24 cellular contexts compared by ENCODE assay signal in genomic region chr7:15916666-15917388, GRCh38.
DNase-seq lines count a peak whose midpoint lies in the region; ATAC-seq and TF ChIP-seq lines count a peak whose summit lies in the region.
"Had no signal": no experiment of that assay in that cellular context is flagged by ENCODE, and none has a peak within 500 bp of the region (broad histone marks: within the 10 kb centered on the region; RNA-seq: fewer than 3 reads in every experiment).

No MANE protein-coding gene starts in this region.

- H3K9me1 ChIP-seq in IMR-90 (ENCODE audit: insufficient read depth, low read length) = no peaks in the 10 kb centered on the region

- peak overlapping the region in 1 of 2 experiments; percentile 60 for H2BK12ac ChIP-seq in mesenchymal stem cell (ENCODE audit: low read length in 2 of 2)

- H2AK5ac ChIP-seq in IMR-90 (ENCODE audit: low read depth, low read length) = peak overlapping the region; percentile 24; the same call in 1 of the 2 replicates
- peak overlapping the region; percentile 52 for H2AK5ac ChIP-seq in mesenchymal stem cell (ENCODE audit: low read length, severe bottlenecking)

- in situ Hi-C loops in IMR-90 (cut with MboI; ENCODE audit: low sequenced_read_pairs) = no loop called here

- no peaks in the 10 kb centered on the region for H4K20me1 ChIP-seq in IMR-90 (ENCODE audit: insufficient read depth, low read length)

- H3K4ac ChIP-seq in IMR-90 (ENCODE audit: low read depth, low read length) (peak overlapping the region; percentile 17; the same call in 1 of the 2 replicates), mesenchymal stem cell (ENCODE audit: low read depth in 1 of 2, low read length in 2 of 2) (peak overlapping the region in 1 of 2 experiments; percentile 7)

- H3K4me2 ChIP-seq in IMR-90 (ENCODE audit: low read depth, low read length) = peak overlapping the region; percentile 78
- H3K4me2 ChIP-seq in mesenchymal stem cell (ENCODE audit: low read length, poor library complexity, severe bottlenecking) = peak overlapping the region; percentile 16

- POLR2A ChIA-PET in IMR-90 (lab: Charles Lee; ENCODE audit: unreplicated experiment) = no interaction called here

- BruUV-seq in IMR-90 (replicated peaks; lab: Mats Ljungman, UMichigan) = no TSS peak

- dilution Hi-C loops in IMR-90 (cut with HindIII; ENCODE audit: low sequenced_read_pairs, unreplicated experiment) = no loop called here

- WGBS in IMR-90 (ENCODE audit: extremely low coverage in 2 of 2, insufficient read length in 1 of 2), 2 experiments = 20% methylated on average over 1 of the region's 5 CpGs; no CpG with 5 or more reads in 1 of the 2 experiments
- WGBS in mesenchymal stem cell = 81% methylated on average over 3 of the region's 5 CpGs

- H3K18ac ChIP-seq in IMR-90 (ENCODE audit: low read depth, low read length) (peak overlapping the region; percentile 84), mesenchymal stem cell (ENCODE audit: low read depth in 1 of 2, low read length in 2 of 2) (no peak overlapping the region)

- H4K8ac ChIP-seq in IMR-90 (ENCODE audit: low read depth in 2 of 2, low read length in 2 of 2) (peak overlapping the region; percentile 32 to 38; a peak in 2 of 4 replicates), mesenchymal stem cell (ENCODE audit: low read length) (no peak overlapping the region)

- H3K4me3 ChIP-seq in ACC112 (ENCODE audit: low read depth, low read length) (peak overlapping the region; percentile 69), IMR-90 (ENCODE audit: insufficient read depth, low read depth, low read length) (no peak overlapping the region; the same call in 1 of the 2 replicates), mesenchymal stem cell (ENCODE audit: insufficient read depth in 1 of 2, low read depth in 1 of 2, low read length in 2 of 2) (peak overlapping the region in 1 of 2 experiments; percentile 61)
- H3K4me3 ChIP-seq: MG63, spleen, upper lobe of left lung had no signal

- H3K79me1 ChIP-seq in IMR-90 (ENCODE audit: low read depth in 1 of 2, low read length in 2 of 2) (no peaks in the 10 kb centered on the region), mesenchymal stem cell (replicated peaks; ENCODE audit: low read length, poor library complexity, severe bottlenecking) (no peaks in the 10 kb centered on the region)

- peak overlapping the region; percentile 70 for H2BK20ac ChIP-seq in IMR-90 (ENCODE audit: low read depth, low read length)

- H4K91ac ChIP-seq in IMR-90 (ENCODE audit: insufficient read depth, low read depth, low read length) = 0 out of 2 replicates have a peak overlapping the region, but pooled peaks have one; percentile 13
- no peak overlapping the region for H4K91ac ChIP-seq in mesenchymal stem cell (ENCODE audit: low read length)

- no peaks in the 10 kb centered on the region for H3K9me3 Mint-ChIP-seq in chondrocyte (ENCODE audit: low read depth)
- peaks cover 3% of the 10 kb centered on the region for H3K9me3 Mint-ChIP-seq in stimulated activated memory B cell treated with anti-CD40 and anti-IgM and Interleukin-4, amounts not matched to agents 10 μg/mL and 1 μg/mL and 100 μg/mL, for 72 hours
- H3K9me3 Mint-ChIP-seq: brain had no signal

- TF ChIP-seq POLR2A in IMR-90 (IDR thresholded peaks at IDR 0.05; ENCODE audit: low read depth, low read length) = no peak

- CTCF ChIA-PET in IMR-90 (lab: Yijun Ruan, JAX) = interaction anchor here (1.2 kb wide), 1 partner anchor 10 kb away, joined by 3 read pairs; no protein-coding TSS in a partner anchor

- H3K9ac ChIP-seq in IMR-90 (ENCODE audit: low read depth, low read length) (peak overlapping the region; percentile 50; the same call in 1 of the 2 replicates), mesenchymal stem cell (ENCODE audit: low read length) (peak overlapping the region; percentile 53)
- H3K9ac ChIP-seq: parathyroid adenoma had no signal

- H3K36me3 ChIP-seq in ACC112 (ENCODE audit: insufficient read depth, low read length) (0 out of 2 replicates have a peak, but pooled peaks cover 2% of the 10 kb centered on the region), IMR-90 (ENCODE audit: control insufficient read depth, insufficient read depth, low read length) (no peaks in the 10 kb centered on the region), mesenchymal stem cell (ENCODE audit: control insufficient read depth in 1 of 2, insufficient read depth in 2 of 2, low read depth in 1 of 2, low read length in 2 of 2) (no peaks in the 10 kb centered on the region)
- H3K36me3 ChIP-seq: MG63, spleen, upper lobe of left lung had no signal

- TF ChIP-seq CTCF in IMR-90 (conservative IDR thresholded peaks at IDR 0.05; ENCODE audit: low read depth, low read length) (no peak), chondrocyte (IDR thresholded peaks at IDR 0.05) (no peak)

- peak; percentile 28; the same call in 1 of the 2 replicates for ATAC-seq in IMR-90 (ENCODE audit: low read depth)
- ATAC-seq in stimulated activated memory B cell treated with anti-CD40 and anti-IgM and Interleukin-4, amounts not matched to agents 10 μg/mL and 1 μg/mL and 100 μg/mL, for 72 hours = no peak
- no peak for ATAC-seq in GM21786 (IDR thresholded peaks at IDR 0.05; ENCODE audit: unreplicated experiment)
- ATAC-seq: foreskin keratinocyte, left ventricle myocardium superior had no signal

- no peaks in the 10 kb centered on the region for H3K27me3 Mint-ChIP-seq in chondrocyte (ENCODE audit: low read depth)
- no peaks in the 10 kb centered on the region for H3K27me3 Mint-ChIP-seq in stimulated activated memory B cell treated with anti-CD40 and anti-IgM and Interleukin-4, amounts not matched to agents 10 μg/mL and 1 μg/mL and 100 μg/mL, for 72 hours
- H3K27me3 Mint-ChIP-seq: brain; CD8-positive, alpha-beta memory T cell had no signal

- H2BK5ac ChIP-seq in IMR-90 (ENCODE audit: low read depth, low read length, poor library complexity, severe bottlenecking) = peak overlapping the region; percentile 85
- no peak overlapping the region for H2BK5ac ChIP-seq in mesenchymal stem cell (ENCODE audit: low read depth, low read length, poor library complexity, severe bottlenecking)

- peaks cover 18% of the 10 kb centered on the region for H3K4me1 ChIP-seq in ACC112 (ENCODE audit: control insufficient read depth, insufficient read depth, low read length, unreplicated experiment)
- H3K4me1 ChIP-seq in IMR-90 (ENCODE audit: control insufficient read depth, insufficient read depth, low read length) = peaks cover 9% of the 10 kb centered on the region
- H3K4me1 ChIP-seq in mesenchymal stem cell (ENCODE audit: control insufficient read depth, insufficient read depth, low read depth, low read length) = no peaks in the 10 kb centered on the region
- H3K4me1 ChIP-seq: foreskin keratinocyte, parathyroid adenoma, spleen, upper lobe of left lung had no signal

- H3K23ac ChIP-seq in IMR-90 (ENCODE audit: low read depth, low read length) = peak overlapping the region; percentile 16; the same call in 1 of the 2 replicates
- no peak overlapping the region for H3K23ac ChIP-seq in mesenchymal stem cell (ENCODE audit: low read length in 2 of 2)

- H3K4me1 Mint-ChIP-seq in chondrocyte (ENCODE audit: low read depth) = peaks cover 29% of the 10 kb centered on the region
- no peaks in the 10 kb centered on the region for H3K4me1 Mint-ChIP-seq in stimulated activated memory B cell treated with anti-CD40 and anti-IgM and Interleukin-4, amounts not matched to agents 10 μg/mL and 1 μg/mL and 100 μg/mL, for 72 hours
- H3K4me1 Mint-ChIP-seq: CD8-positive, alpha-beta memory T cell had no signal

- H3K27me3 ChIP-seq in ACC112 (ENCODE audit: insufficient read depth, low read length) (no peaks in the 10 kb centered on the region), IMR-90 (ENCODE audit: control insufficient read depth, insufficient read depth, low read length) (no peaks in the 10 kb centered on the region), mesenchymal stem cell (ENCODE audit: control insufficient read depth in 1 of 2, insufficient read depth in 1 of 2, low read length in 2 of 2) (no peaks in the 10 kb centered on the region)
- H3K27me3 ChIP-seq: foreskin keratinocyte, MG63, spleen, upper lobe of left lung had no signal

- H3K27ac Mint-ChIP-seq in chondrocyte (ENCODE audit: unreplicated experiment) = peak overlapping the region; percentile 84
- no peak overlapping the region for H3K27ac Mint-ChIP-seq in stimulated activated memory B cell treated with anti-CD40 and anti-IgM and Interleukin-4, amounts not matched to agents 10 μg/mL and 1 μg/mL and 100 μg/mL, for 72 hours
- H3K27ac Mint-ChIP-seq: CD8-positive, alpha-beta memory T cell had no signal

- H3K14ac ChIP-seq in IMR-90 (replicated peaks; ENCODE audit: low read depth, low read length) (no peak overlapping the region), mesenchymal stem cell (ENCODE audit: low read length in 2 of 2) (no peak overlapping the region)

- DNase-seq in IMR-90 = peak; percentile 39
- DNase-seq in chondrocyte (ENCODE audit: low spot score) = no peak
- peak; percentile 69 for DNase-seq in mesenchymal stem cell
- no peak for DNase-seq in central memory CD4-positive, alpha-beta T cell
- DNase-seq in NCI-H1092 treated with DMSO at 0.1 percent for 48 hours (lab: John Stamatoyannopoulos, UW) = no peak
- DNase-seq: ACHN; activated CD4-positive, alpha-beta T cell treated with anti-CD3 and anti-CD28 coated beads, Interleukin-2, amount 50 U/mL, for 48 hours; activated naive CD4-positive, alpha-beta T cell treated with Interleukin-2 at 50 U/mL for 16 hours; CD8-positive, alpha-beta memory T cell; effector CD8-positive, alpha-beta T cell; foreskin keratinocyte; left ventricle myocardium superior; MG63; NCI-H187; NK-92 treated with Interleukin-12 subunit alpha and Interleukin-12 subunit beta, amount 100 ng/mL, for 24 hours; spleen; SW 1271; upper lobe of left lung had no signal

- H2BK120ac ChIP-seq in IMR-90 (ENCODE audit: low read depth, low read length) = peak overlapping the region; percentile 61
- no peak overlapping the region for H2BK120ac ChIP-seq in mesenchymal stem cell (ENCODE audit: low read depth, low read length)

- H3K9me3 ChIP-seq in IMR-90 (ENCODE audit: control insufficient read depth, insufficient read depth, low read length) = no peaks in the 10 kb centered on the region
- H3K9me3 ChIP-seq in mesenchymal stem cell (ENCODE audit: control insufficient read depth, low read length) = no peaks in the 10 kb centered on the region
- H3K9me3 ChIP-seq: MG63, spleen, upper lobe of left lung had no signal

- H3K56ac ChIP-seq in IMR-90 (ENCODE audit: extremely low read depth, insufficient read depth, low read length) = peak overlapping the region; percentile 23; the same call in 1 of the 2 replicates

- no peak overlapping the region for H3K4me3 Mint-ChIP-seq in chondrocyte (ENCODE audit: unreplicated experiment)
- no peak overlapping the region for H3K4me3 Mint-ChIP-seq in stimulated activated memory B cell treated with anti-CD40 and anti-IgM and Interleukin-4, amounts not matched to agents 10 μg/mL and 1 μg/mL and 100 μg/mL, for 72 hours
- H3K4me3 Mint-ChIP-seq: brain; CD8-positive, alpha-beta memory T cell had no signal

- H3K36me3 Mint-ChIP-seq in chondrocyte (ENCODE audit: low read depth) = no peaks in the 10 kb centered on the region
- H3K36me3 Mint-ChIP-seq in stimulated activated memory B cell treated with anti-CD40 and anti-IgM and Interleukin-4, amounts not matched to agents 10 μg/mL and 1 μg/mL and 100 μg/mL, for 72 hours = no peaks in the 10 kb centered on the region
- H3K36me3 Mint-ChIP-seq: brain; CD8-positive, alpha-beta memory T cell had no signal

- peak overlapping the region; percentile 63; the same call in 2 of the 3 replicates for H2BK15ac ChIP-seq in IMR-90 (ENCODE audit: low read depth, low read length)
- no peak overlapping the region for H2BK15ac ChIP-seq in mesenchymal stem cell (ENCODE audit: low read depth, poor library complexity, severe bottlenecking)

- intact Hi-C loops in IMR-90 (cut with micrococcal nuclease) = no loop called here

- peak overlapping the region; percentile 81; the same call in 1 of the 2 replicates for H4K5ac ChIP-seq in IMR-90 (ENCODE audit: low read depth, low read length)

- H2AFZ ChIP-seq in ACC112 (ENCODE audit: low read length, unreplicated experiment) (peak overlapping the region; percentile 73), IMR-90 (replicated peaks; ENCODE audit: low read length, poor library complexity) (no peak overlapping the region), mesenchymal stem cell (ENCODE audit: low read depth, low read length) (no peak overlapping the region)
- H2AFZ ChIP-seq: parathyroid adenoma had no signal

- no peak overlapping the region for H2AK9ac ChIP-seq in IMR-90 (replicated peaks; ENCODE audit: low read depth, low read length, poor library complexity)

- H3K79me2 ChIP-seq in ACC112 (ENCODE audit: control insufficient read depth, insufficient read depth, low read length, unreplicated experiment) = no peaks in the 10 kb centered on the region
- H3K79me2 ChIP-seq: parathyroid adenoma had no signal

- peak overlapping the region; percentile 37 for H3K27ac ChIP-seq in ACC112 (ENCODE audit: low read depth, low read length)
- peak overlapping the region; percentile 62 for H3K27ac ChIP-seq in IMR-90 (ENCODE audit: insufficient read depth, low read length)
- H3K27ac ChIP-seq in mesenchymal stem cell (ENCODE audit: low read length, poor library complexity, severe bottlenecking) = peak overlapping the region; percentile 39
- H3K27ac ChIP-seq: foreskin keratinocyte, parathyroid adenoma, RWPE1, spleen, upper lobe of left lung had no signal

- no peak for TF ChIP-seq RAD21 in IMR-90 (IDR thresholded peaks at IDR 0.05; ENCODE audit: low read length)

Comparison
In these comparisons a context has a peak if more than half of its experiments do, and no peak if none do; other contexts are left out.
1. DNase-seq: peak in IMR-90 (single experiment) and mesenchymal stem cell (single experiment); none in chondrocyte (single experiment), central memory CD4-positive, alpha-beta T cell (single experiment) and NCI-H1092 treated with DMSO at 0.1 percent for 48 hours (single experiment).
2. Peak in every context shown above with its lines, with median percentiles within 50 percentile points of each other: H3K27ac ChIP-seq.